Comparison of ENCODE assay signal across 12 cellular contexts in the genomic region with DNA sequence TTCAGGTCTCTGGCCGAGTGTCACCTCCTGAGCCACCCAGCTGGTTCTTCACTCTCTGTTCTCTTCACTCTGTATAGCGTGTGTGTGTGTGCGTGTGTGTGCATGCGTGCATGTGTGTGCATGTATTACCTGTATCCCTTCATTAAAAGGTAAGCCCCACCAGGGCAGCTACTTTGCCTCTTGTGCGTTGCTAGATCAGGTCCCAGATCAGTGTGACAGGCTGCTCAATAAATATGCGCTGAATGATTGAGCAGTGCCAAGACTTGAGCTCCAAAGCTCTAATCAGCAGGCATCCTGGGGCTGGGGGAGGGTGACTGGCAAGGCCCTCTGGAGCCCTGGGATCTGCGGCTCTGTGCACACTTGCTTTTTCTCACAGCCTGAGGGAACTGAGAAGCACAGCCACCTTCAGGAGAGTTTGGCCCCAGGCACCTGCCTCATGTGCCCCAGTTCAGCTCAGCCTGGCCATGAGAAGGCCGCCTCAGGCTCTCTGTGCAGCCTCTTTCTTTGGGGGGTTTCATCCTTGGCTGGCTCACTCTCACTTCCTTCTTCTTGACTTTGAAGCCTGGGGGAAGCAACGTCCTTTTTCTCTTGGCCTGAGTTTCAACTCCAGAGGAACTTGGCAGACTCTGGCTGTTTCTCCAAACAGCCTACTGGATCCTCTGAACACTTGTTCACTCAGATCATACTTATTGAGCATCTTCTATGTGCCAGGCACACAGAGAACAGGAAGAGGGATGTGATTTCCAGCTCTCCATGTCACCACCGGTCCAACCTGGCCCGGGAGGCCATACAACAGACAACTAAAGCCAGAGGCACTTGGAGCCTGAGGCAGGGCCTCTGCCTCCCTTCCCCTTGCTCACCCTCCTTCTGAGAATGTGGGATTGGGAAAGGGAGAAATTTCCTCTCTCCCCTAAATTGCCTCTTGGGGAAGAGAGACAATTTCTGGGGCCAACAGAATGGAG.
DNase-seq lines count a peak whose midpoint lies in the region; ATAC-seq and TF ChIP-seq lines count a peak whose summit lies in the region.
"Had no signal": no experiment of that assay in that cellular context is flagged by ENCODE, and none has a peak within 500 bp of the region (broad histone marks: within the 10 kb centered on the region; RNA-seq: fewer than 3 reads in every experiment).

No MANE protein-coding gene starts in this region.

- no peak for TF ChIP-seq POLR2A in gastrocnemius medialis (IDR thresholded peaks at IDR 0.05)

- in situ Hi-C loops in gastrocnemius medialis (cut with MboI; ENCODE audit: low sequenced_read_pairs in 4 of 4) = no loop called here

- H3K27me3 ChIP-seq in DND-41 (ENCODE audit: insufficient read depth, low read length, poor library complexity) (no peaks in the 10 kb centered on the region), Caco-2 (replicated peaks; ENCODE audit: control insufficient read depth, insufficient read depth, low read length) (no peaks in the 10 kb centered on the region), gastrocnemius medialis (no peaks in the 10 kb centered on the region)

- H3K36me3 ChIP-seq in DND-41 (ENCODE audit: insufficient read depth, low read length) (no peaks in the 10 kb centered on the region), Caco-2 (ENCODE audit: control insufficient read depth, insufficient read depth, low read length) (no peaks in the 10 kb centered on the region), gastrocnemius medialis (no peaks in the 10 kb centered on the region)

- H2AFZ ChIP-seq in DND-41 (ENCODE audit: low read depth, low read length) = no peak overlapping the region

- H3K4me3 ChIP-seq in DND-41 (ENCODE audit: low read depth in 1 of 2, low read length in 2 of 2) (no peak overlapping the region), Caco-2 (ENCODE audit: low read depth, low read length) (no peak overlapping the region), gastrocnemius medialis (no peak overlapping the region)
- H3K4me3 ChIP-seq: skin epidermis had no signal

- H3K27me3 Mint-ChIP-seq in stimulated activated naive CD8-positive, alpha-beta T cell treated with anti-CD3 and anti-CD28 coated beads, Interleukin-15, amount 100 ng/mL, for 72 hours = no peaks in the 10 kb centered on the region
- H3K27me3 Mint-ChIP-seq in Caco-2 (ENCODE audit: insufficient read depth, unreplicated experiment) = no peaks in the 10 kb centered on the region

- H3K27ac ChIP-seq in DND-41 (ENCODE audit: low read length) = no peak overlapping the region
- H3K27ac ChIP-seq in gastrocnemius medialis = no peak overlapping the region
- H3K27ac ChIP-seq: KMS-11 had no signal

- no peak overlapping the region for H3K27ac Mint-ChIP-seq in stimulated activated naive CD8-positive, alpha-beta T cell treated with anti-CD3 and anti-CD28 coated beads, Interleukin-15, amount 100 ng/mL, for 72 hours
- no peak overlapping the region for H3K27ac Mint-ChIP-seq in Caco-2 (ENCODE audit: unreplicated experiment)

- H3K4me3 Mint-ChIP-seq in stimulated activated naive CD8-positive, alpha-beta T cell treated with anti-CD3 and anti-CD28 coated beads, Interleukin-15, amount 100 ng/mL, for 72 hours = no peak overlapping the region
- no peak overlapping the region for H3K4me3 Mint-ChIP-seq in Caco-2 (ENCODE audit: unreplicated experiment)

- POLR2A ChIA-PET in Caco-2 (lab: Charles Lee) = no interaction called here

- H3K79me2 ChIP-seq in DND-41 (ENCODE audit: insufficient read depth, low read length) = no peaks in the 10 kb centered on the region

- H4K20me1 ChIP-seq in DND-41 (ENCODE audit: insufficient read depth, low read length) = no peaks in the 10 kb centered on the region

- TF ChIP-seq CTCF in DND-41 (IDR thresholded peaks at IDR 0.05; ENCODE audit: borderline replicate concordance, extremely low read depth, low read length, poor library complexity, severe bottlenecking) (no peak), Caco-2 (IDR thresholded peaks at IDR 0.05; ENCODE audit: insufficient read depth in 1 of 2, low read depth in 1 of 2, low read length in 1 of 2, severe bottlenecking in 1 of 2, unreplicated experiment in 1 of 2) (no peak), gastrocnemius medialis (IDR thresholded peaks at IDR 0.05 in 4 of 5, conservative IDR thresholded peaks at IDR 0.05 in 1 of 5) (no peak)

- CTCF ChIA-PET in Caco-2 (lab: Charles Lee) = interaction anchor here (0.8 kb wide), 1 partner anchor 27 kb away, joined by 3 read pairs; no protein-coding TSS in a partner anchor

- no peaks in the 10 kb centered on the region for H3K9me3 Mint-ChIP-seq in stimulated activated naive CD8-positive, alpha-beta T cell treated with anti-CD3 and anti-CD28 coated beads, Interleukin-15, amount 100 ng/mL, for 72 hours
- no peaks in the 10 kb centered on the region for H3K9me3 Mint-ChIP-seq in Caco-2 (ENCODE audit: unreplicated experiment)

- ATAC-seq in DND-41 (ENCODE audit: insufficient read depth, low read depth) = 0 out of 3 replicates have a peak, but pooled peaks have one; percentile 34
- ATAC-seq in GM21381 (IDR thresholded peaks at IDR 0.05; ENCODE audit: unreplicated experiment) = peak; percentile 86
- ATAC-seq in stimulated activated naive CD8-positive, alpha-beta T cell treated with anti-CD3 and anti-CD28 coated beads, Interleukin-15, amount 100 ng/mL, for 72 hours = no peak
- ATAC-seq in gastrocnemius medialis = no peak

- no peaks in the 10 kb centered on the region for H3K4me1 Mint-ChIP-seq in stimulated activated naive CD8-positive, alpha-beta T cell treated with anti-CD3 and anti-CD28 coated beads, Interleukin-15, amount 100 ng/mL, for 72 hours
- no peaks in the 10 kb centered on the region for H3K4me1 Mint-ChIP-seq in Caco-2 (ENCODE audit: low read depth, unreplicated experiment)

- intact Hi-C loops in Caco-2 (cut with micrococcal nuclease; ENCODE audit: unreplicated experiment) = no loop called here
- intact Hi-C loops in gastrocnemius medialis (cut with DNase I; ENCODE audit: low total_unique reads) = no loop called here

- H3K9ac ChIP-seq in DND-41 (ENCODE audit: low read depth, low read length) = no peak overlapping the region
- H3K9ac ChIP-seq: KMS-11 had no signal

- no peaks in the 10 kb centered on the region for H3K9me3 ChIP-seq in DND-41 (ENCODE audit: insufficient read depth, low read length, severe bottlenecking)
- no peaks in the 10 kb centered on the region for H3K9me3 ChIP-seq in Caco-2
- no peaks in the 10 kb centered on the region for H3K9me3 ChIP-seq in gastrocnemius medialis

- DNase-seq in DND-41 (no peak), MV-4-11 (lab: John Stamatoyannopoulos, UW) (peak; percentile 96), foreskin melanocyte (peak; percentile 12), midbrain (lab: John Stamatoyannopoulos, UW) (no peak), Caco-2 (no peak), gastrocnemius medialis (no peak)
- DNase-seq in stimulated activated naive CD8-positive, alpha-beta T cell treated with anti-CD3 and anti-CD28 coated beads, Interleukin-15, amount 100 ng/mL, for 72 hours = no peak
- DNase-seq: NCI-H526; stimulated activated naive CD4-positive, alpha-beta T cell had no signal

- BruUV-seq in Caco-2 (replicated peaks; lab: Mats Ljungman, UMichigan) = no TSS peak

- no peaks in the 10 kb centered on the region for H3K36me3 Mint-ChIP-seq in Caco-2 (ENCODE audit: insufficient read depth, unreplicated experiment)

- H3K4me2 ChIP-seq in DND-41 (ENCODE audit: insufficient read depth, low read length) = no peak overlapping the region
- H3K4me2 ChIP-seq: KMS-11 had no signal

- H3K4me1 ChIP-seq in DND-41 (ENCODE audit: insufficient read depth, low read length) = no peaks in the 10 kb centered on the region
- no peaks in the 10 kb centered on the region for H3K4me1 ChIP-seq in Caco-2
- peaks cover 21% of the 10 kb centered on the region in 2 donors for H3K4me1 ChIP-seq in gastrocnemius medialis

Comparison
In these comparisons a context has a peak if more than half of its experiments do, and no peak if none do; other contexts are left out.
1. ATAC-seq: peak in DND-41 (single experiment) and GM21381 (single experiment); none in stimulated activated naive CD8-positive, alpha-beta T cell treated with anti-CD3 and anti-CD28 coated beads, Interleukin-15, amount 100 ng/mL, for 72 hours (single experiment) and gastrocnemius medialis (0 of 2).
2. DNase-seq: peak in MV-4-11 (single experiment) and foreskin melanocyte (single experiment); none in DND-41 (single experiment), midbrain (single experiment), stimulated activated naive CD8-positive, alpha-beta T cell treated with anti-CD3 and anti-CD28 coated beads, Interleukin-15, amount 100 ng/mL, for 72 hours (0 of 2), Caco-2 (0 of 2) and gastrocnemius medialis (0 of 2).